9 cellular contexts compared by ENCODE assay signal in genomic region chr16:55813730-55814129, GRCh38. TPM values are rescaled to one million over a fixed set of nuclear protein-coding genes. Genes with fewer than 3 reads are reported as not detected.
A peak's percentile ranks its signal among the peaks of the same experiment; 100 is the strongest.
DNase-seq lines count a peak whose midpoint lies in the region; ATAC-seq, FAIRE-seq and TF ChIP-seq lines count a peak whose summit lies in the region.
"Not testable (repeated sequence)": the region's sequence is repeated elsewhere in the genome, so short reads cannot be mapped to it uniquely, and the experiment has no call there.
"Had no signal": no experiment of that assay in that cellular context is flagged by ENCODE, and none has a peak within 500 bp of the region (broad histone marks: within the 10 kb centered on the region; RNA-seq: fewer than 3 reads in every experiment).

No MANE protein-coding gene starts in this region.

- not testable (repeated sequence) for H2BK20ac ChIP-seq in H1 (ENCODE audit: low read length)

- FAIRE-seq in A549 (lab: Jason Lieb, UNC) (peak; percentile 46), H1 (lab: Jason Lieb, UNC) (peak; percentile 62)

- H3K9me3 ChIP-seq in A549; RWPE2 (ENCODE audit: severe bottlenecking); H1 (ENCODE audit: insufficient read depth in 2 of 2, low read depth in 1 of 2, low read length in 1 of 2); suprapubic skin: not testable (repeated sequence)

- H2BK12ac ChIP-seq in H1 (ENCODE audit: low read depth, low read length), result not testable (repeated sequence)

- TF ChIP-seq POLR2A in A549 (IDR thresholded peaks at IDR 0.05; ENCODE audit: low read length); H1 (IDR thresholded peaks at IDR 0.05; ENCODE audit: control extremely low read depth in 1 of 2, low read depth in 2 of 2, low read length in 2 of 2); suprapubic skin (IDR thresholded peaks at IDR 0.05): not testable (repeated sequence)

- not testable (repeated sequence) for H3K56ac ChIP-seq in H1 (replicated peaks; ENCODE audit: insufficient read length, low read depth, low read length)

- H3K27me3 ChIP-seq in RWPE2 (ENCODE audit: insufficient read depth, poor library complexity, severe bottlenecking); H1 (replicated peaks in 1 of 4; ENCODE audit: control insufficient read depth in 3 of 4, extremely low read depth in 1 of 4, insufficient read depth in 3 of 4, low read length in 3 of 4): not testable (repeated sequence)
- H3K27me3 ChIP-seq in suprapubic skin, result peaks cover 12% of the 10 kb centered on the region

- WGBS in A549 (ENCODE audit: missing lambda C conversion rate), result 78% methylated on average over 9 of the region's 9 CpGs
- 90% methylated on average over 7 of the region's 9 CpGs; no CpG with 5 or more reads in 1 of the 2 experiments for WGBS in H1 (ENCODE audit: extremely low coverage in 1 of 2, insufficient coverage in 1 of 2, insufficient read length in 1 of 2, insufficient replicate concordance in 2 of 2, low coverage in 1 of 2, low lambda C conversion rate in 2 of 2, missing lambda C conversion rate in 1 of 2), 2 experiments
- WGBS in suprapubic skin, result 82% methylated on average over 7 of the region's 9 CpGs

- H3K4me1 ChIP-seq in A549; RWPE2 (ENCODE audit: insufficient read depth, poor library complexity, severe bottlenecking); H1 (replicated peaks in 1 of 4; ENCODE audit: control insufficient read depth in 3 of 4, insufficient read depth in 4 of 4, low read length in 3 of 4); suprapubic skin: not testable (repeated sequence)

- not testable (repeated sequence) for H2AK5ac ChIP-seq in H1 (ENCODE audit: low read depth, low read length)

- CTCF ChIA-PET in A549 (lab: Yijun Ruan, JAX); H1 (lab: Charles Lee; ENCODE audit: partially characterized antibody): not testable (repeated sequence)

- not testable (repeated sequence) for ATAC-seq in A549; RWPE2 (ENCODE audit: low read depth); left lobe of liver

- not testable (repeated sequence) for H3K36me3 ChIP-seq in RWPE2 (ENCODE audit: low read depth); H1 (ENCODE audit: control insufficient read depth in 2 of 4, insufficient read depth in 4 of 4, low read length in 3 of 4); suprapubic skin

- H3K4ac ChIP-seq in H1 (replicated peaks; ENCODE audit: insufficient read length, low read depth, low read length), result not testable (repeated sequence)

- TF ChIP-seq EP300 in A549 (IDR thresholded peaks at IDR 0.05); H1 (IDR thresholded peaks at IDR 0.05; ENCODE audit: borderline replicate concordance in 1 of 2, low read depth in 2 of 2, low read length in 2 of 2); suprapubic skin (IDR thresholded peaks at IDR 0.05): not testable (repeated sequence)

- POLR2A ChIA-PET in A549 (lab: Yijun Ruan, JAX); H1 (lab: Charles Lee; ENCODE audit: partially characterized antibody): not testable (repeated sequence)

- TF ChIP-seq CTCF in A549 (IDR thresholded peaks at IDR 0.05); RWPE2 (IDR thresholded peaks at IDR 0.05; ENCODE audit: poor library complexity, severe bottlenecking); H1 (IDR thresholded peaks at IDR 0.05; ENCODE audit: control extremely low read depth in 1 of 3, insufficient read depth in 1 of 3, low read depth in 1 of 3, low read length in 3 of 3); suprapubic skin (IDR thresholded peaks at IDR 0.05): not testable (repeated sequence)

- not testable (repeated sequence) for H2BK120ac ChIP-seq in H1 (replicated peaks; ENCODE audit: low read depth, low read length)

- not testable (repeated sequence) for H2BK15ac ChIP-seq in H1 (ENCODE audit: low read length)

- H4K5ac ChIP-seq in H1 (ENCODE audit: insufficient read length, low read depth, low read length), result not testable (repeated sequence)

- not testable (repeated sequence) for H2AFZ ChIP-seq in H1 (ENCODE audit: low read length)

- H3K4me3 ChIP-seq in A549; RWPE2 (ENCODE audit: severe bottlenecking); H1 (ENCODE audit: extremely low read depth in 1 of 4, insufficient read depth in 2 of 4, low read depth in 3 of 4, low read length in 4 of 4); suprapubic skin: not testable (repeated sequence)

- not testable (repeated sequence) for H4K20me1 ChIP-seq in H1 (replicated peaks in 1 of 2; ENCODE audit: control insufficient read depth in 1 of 2, insufficient read depth in 2 of 2, low read length in 2 of 2)

- H3K23me2 ChIP-seq in H1 (ENCODE audit: low read depth, low read length), result not testable (repeated sequence)

- H3K14ac ChIP-seq in H1 (ENCODE audit: insufficient read length), result not testable (repeated sequence)

- H3K18ac ChIP-seq in H1 (ENCODE audit: extremely low read depth, low read length), result not testable (repeated sequence)

- H3K23ac ChIP-seq in H1 (ENCODE audit: insufficient read length), result not testable (repeated sequence)

- H2BK5ac ChIP-seq in H1 (ENCODE audit: low read depth, low read length), result not testable (repeated sequence)

- H4K91ac ChIP-seq in H1 (replicated peaks; ENCODE audit: insufficient read length, low read length), result not testable (repeated sequence)

- not testable (repeated sequence) for H3K4me2 ChIP-seq in A549; H1 (ENCODE audit: insufficient read depth in 1 of 2, low read depth in 2 of 2, low read length in 2 of 2)

- H4K8ac ChIP-seq in H1 (ENCODE audit: extremely low read depth, insufficient read depth, low read length), result not testable (repeated sequence)

- H3K79me2 ChIP-seq in H1 (ENCODE audit: control insufficient read depth in 1 of 2, insufficient read depth in 2 of 2, low read length in 2 of 2), result not testable (repeated sequence)

- DNase-seq in A549 (ENCODE audit: low read depth in 1 of 2, low spot score in 1 of 2); H1 (ENCODE audit: low read depth in 1 of 2, low spot score in 2 of 2): not testable (repeated sequence)
- DNase-seq in RWPE2 (ENCODE audit: low spot score), result peak; percentile 5
- DNase-seq in activated CD8-positive, alpha-beta memory T cell treated with anti-CD3 and anti-CD28 coated beads, Interleukin-2, amount 50 U/mL, for 48 hours, result peak; percentile 22
- peak; percentile 33 for DNase-seq in left lobe of liver (ENCODE audit: low spot score)
- DNase-seq in mucosa of gallbladder (ENCODE audit: low spot score), result peak; percentile 69
- peak; percentile 14 to 18 for DNase-seq in suprapubic skin (ENCODE audit: low spot score in 2 of 2)

- not testable (repeated sequence) for H3K27ac ChIP-seq in A549; RWPE2 (ENCODE audit: poor library complexity, severe bottlenecking); H1 (ENCODE audit: low read depth, low read length); suprapubic skin

- H3K9ac ChIP-seq in H1 (replicated peaks in 1 of 4; ENCODE audit: extremely low read depth in 1 of 4, low read depth in 3 of 4, low read length in 3 of 4), result not testable (repeated sequence)

- not testable (repeated sequence) for H3K79me1 ChIP-seq in H1 (ENCODE audit: low read depth, low read length)

- TF ChIP-seq RAD21 in A549 (conservative IDR thresholded peaks at IDR 0.05 in 1 of 2, IDR thresholded peaks at IDR 0.05 in 1 of 2); H1 (IDR thresholded peaks at IDR 0.05 in 1 of 2, conservative IDR thresholded peaks at IDR 0.05 in 1 of 2; ENCODE audit: low read depth in 2 of 2, low read length in 2 of 2): not testable (repeated sequence)

RNA-seq across cellular contexts. Expression of gene CES1, which starts 19.2 kb away (rescaled TPM):
- polyA plus RNA-seq in A549 (2011; rRNA removed) (84.1 and 94.9 TPM in 2 replicates), A549 (2017; fragmentation: RNase III; extraction: RNeasy Plus Mini Kit Qiagen cat#74134 plus additional on column Dnase treatment) (17.9 to 18.5 TPM (median 18.1 TPM) in 3 replicates), H1 (2011; rRNA removed) (0.80 and 0.91 TPM in 2 replicates)
- polyA plus RNA-seq in A549 (2012; cell fraction: cytosol; rRNA removed), result 34.1 and 39.9 TPM in 2 replicates
- 36.5 and 37.8 TPM in 2 replicates for polyA plus RNA-seq in A549 (2012; cell fraction: nucleus; rRNA removed)
- 37.0 and 40.2 TPM in 2 replicates for polyA minus RNA-seq in A549 (2011; rRNA and poly(A)+ RNA removed)
- 0.52 and 1.2 TPM in 2 replicates for total RNA-seq in H1 (2021; fragmentation: NEBNext Ultra II Directional; extraction: Animal tissue kit (Norgen Biotek cat#: 25700))
- polyA plus RNA-seq in H1 (2011; cell fraction: cytosol; rRNA removed), result 1.1 TPM
- 1.0 TPM for polyA plus RNA-seq in H1 (2011; cell fraction: nucleus; rRNA removed)
- polyA plus RNA-seq in H1 (2012, experiment 1 of 2), result 1.9 to 2.6 TPM (median 2.4 TPM) in 4 replicates
- polyA plus RNA-seq in H1 (2012, experiment 2 of 2), result 2.3 TPM
- polyA plus RNA-seq in H1 (2013, experiment 1 of 2), result 2.4 TPM
- polyA plus RNA-seq in H1 (2013, experiment 2 of 2), result 3.1 TPM
- 0.88 and 0.93 TPM in 2 replicates for polyA minus RNA-seq in H1 (2011; rRNA and poly(A)+ RNA removed)
- not detected for polyA minus RNA-seq in H1 (2011; cell fraction: cytosol; rRNA and poly(A)+ RNA removed)
- polyA minus RNA-seq in H1 (2011; cell fraction: nucleus; rRNA and poly(A)+ RNA removed), result not detected
- total RNA-seq in left lobe of liver (2,727 TPM), mucosa of gallbladder (704 TPM), suprapubic skin (1 to 10 TPM; 3.0 to 6.0 (median 3.5) TPM)
- total RNA-seq: G401, H7 had no signal

Comparison
In these comparisons a context has a peak if more than half of its experiments do, and no peak if none do; other contexts are left out.
1. RNA of gene CES1, which starts 19.2 kb away (total RNA-seq): 2,727 TPM in left lobe of liver (single experiment) and 704 TPM in mucosa of gallbladder (single experiment); 3.0 to 6.0 TPM in suprapubic skin and 0.52 to 1.2 TPM in H1; every median in the first group is over 100 times any median in the second.